ENCODE assay signal across 1 cellular context in the genomic region with DNA sequence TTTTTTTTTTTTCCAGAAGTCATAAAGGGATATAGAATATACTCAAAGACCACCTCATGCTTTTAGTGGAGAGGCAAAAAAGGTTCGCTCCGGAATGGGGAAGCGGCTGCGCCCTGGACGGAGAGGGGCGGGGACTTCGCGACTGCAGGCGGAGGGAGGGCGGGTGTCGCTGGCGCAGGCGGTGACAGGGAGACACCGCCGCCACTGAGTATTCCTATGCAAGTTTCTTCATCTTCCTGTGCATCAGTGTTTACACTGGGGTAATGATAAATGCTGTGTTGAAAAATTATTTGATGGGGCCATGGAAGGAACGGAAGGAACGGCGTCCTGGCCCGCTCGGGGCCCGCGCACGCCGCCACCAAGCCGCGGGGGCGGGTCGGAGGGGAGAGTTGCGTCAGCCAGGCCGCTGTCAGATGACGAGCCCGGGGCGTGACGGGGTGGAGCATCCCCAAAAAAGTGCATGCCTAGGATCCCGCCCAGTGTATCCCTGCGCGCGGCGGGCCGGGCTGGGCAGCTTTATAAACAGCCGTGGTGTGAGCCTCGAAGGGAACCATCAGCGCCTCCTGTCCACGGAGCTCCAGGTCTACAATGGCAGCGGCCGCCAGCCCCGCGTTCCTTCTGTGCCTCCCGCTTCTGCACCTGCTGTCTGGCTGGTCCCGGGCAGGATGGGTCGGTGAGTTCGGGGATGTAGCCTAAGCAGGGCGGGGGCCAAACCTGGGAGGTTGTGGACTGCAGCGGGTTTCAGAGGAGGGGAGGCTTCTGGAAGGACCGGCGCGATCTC.
TF ChIP-seq lines count a peak whose summit lies in the region.

A gene with protein sequence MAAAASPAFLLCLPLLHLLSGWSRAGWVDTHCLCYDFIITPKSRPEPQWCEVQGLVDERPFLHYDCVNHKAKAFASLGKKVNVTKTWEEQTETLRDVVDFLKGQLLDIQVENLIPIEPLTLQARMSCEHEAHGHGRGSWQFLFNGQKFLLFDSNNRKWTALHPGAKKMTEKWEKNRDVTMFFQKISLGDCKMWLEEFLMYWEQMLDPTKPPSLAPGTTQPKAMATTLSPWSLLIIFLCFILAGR (plus strand): TSS at position 482 of the 781 bp plus-strand sequence. CDS start 107 bp downstream, at position 589.

TF ChIP-seq in GM12878, 131 proteins besides CTCF, POLR2A, EP300 and RAD21:
- TF ChIP-seq, protein P1, sequence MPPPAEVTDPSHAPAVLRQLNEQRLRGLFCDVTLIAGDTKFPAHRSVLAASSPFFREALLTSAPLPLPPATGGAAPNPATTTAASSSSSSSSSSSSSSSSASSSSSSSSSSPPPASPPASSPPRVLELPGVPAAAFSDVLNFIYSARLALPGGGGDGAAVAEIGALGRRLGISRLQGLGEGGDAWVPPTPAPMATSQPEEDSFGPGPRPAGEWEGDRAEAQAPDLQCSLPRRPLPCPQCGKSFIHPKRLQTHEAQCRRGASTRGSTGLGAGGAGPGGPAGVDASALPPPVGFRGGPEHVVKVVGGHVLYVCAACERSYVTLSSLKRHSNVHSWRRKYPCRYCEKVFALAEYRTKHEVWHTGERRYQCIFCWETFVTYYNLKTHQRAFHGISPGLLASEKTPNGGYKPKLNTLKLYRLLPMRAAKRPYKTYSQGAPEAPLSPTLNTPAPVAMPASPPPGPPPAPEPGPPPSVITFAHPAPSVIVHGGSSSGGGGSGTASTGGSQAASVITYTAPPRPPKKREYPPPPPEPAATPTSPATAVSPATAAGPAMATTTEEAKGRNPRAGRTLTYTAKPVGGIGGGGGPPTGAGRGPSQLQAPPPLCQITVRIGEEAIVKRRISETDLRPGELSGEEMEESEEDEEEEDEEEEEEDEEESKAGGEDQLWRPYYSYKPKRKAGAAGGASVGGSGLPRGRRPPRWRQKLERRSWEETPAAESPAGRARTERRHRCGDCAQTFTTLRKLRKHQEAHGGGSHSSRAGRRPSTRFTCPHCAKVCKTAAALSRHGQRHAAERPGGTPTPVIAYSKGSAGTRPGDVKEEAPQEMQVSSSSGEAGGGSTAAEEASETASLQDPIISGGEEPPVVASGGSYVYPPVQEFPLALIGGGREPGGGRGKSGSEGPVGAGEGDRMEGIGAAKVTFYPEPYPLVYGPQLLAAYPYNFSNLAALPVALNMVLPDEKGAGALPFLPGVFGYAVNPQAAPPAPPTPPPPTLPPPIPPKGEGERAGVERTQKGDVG (CRISPR knock-in tag; IDR thresholded peaks at IDR 0.05) = no peak
- TF ChIP-seq TAF1 (IDR thresholded peaks at IDR 0.05; ENCODE audit: borderline replicate concordance, low read depth, low read length) = no peak
- TF ChIP-seq MEF2A (IDR thresholded peaks at IDR 0.05; ENCODE audit: insufficient read depth, low read depth, low read length) = no peak
- no peak for TF ChIP-seq NBN (IDR thresholded peaks at IDR 0.05)
- no peak for TF ChIP-seq ZNF207 (IDR thresholded peaks at IDR 0.05; ENCODE audit: borderline replicate concordance)
- TF ChIP-seq RB1 (IDR thresholded peaks at IDR 0.05; ENCODE audit: borderline replicate concordance) = no peak
- no peak for TF ChIP-seq SUPT20H (IDR thresholded peaks at IDR 0.05; ENCODE audit: borderline replicate concordance, control insufficient read depth, low read depth, low read length)
- TF ChIP-seq RAD51 (IDR thresholded peaks at IDR 0.05) = no peak
- 0 out of 2 replicates have a peak, but pooled peaks have one; percentile 16 for TF ChIP-seq CREM (IDR thresholded peaks at IDR 0.05; ENCODE audit: low read depth)
- TF ChIP-seq TCF7 (IDR thresholded peaks at IDR 0.05; ENCODE audit: borderline replicate concordance) = no peak
- TF ChIP-seq EGR1 (IDR thresholded peaks at IDR 0.05; ENCODE audit: borderline replicate concordance in 1 of 2, low read depth in 2 of 2, low read length in 2 of 2) = peak in 1 of 2 experiments; percentile 64; a peak in 1 of 3 replicates
- TF ChIP-seq, protein P2, sequence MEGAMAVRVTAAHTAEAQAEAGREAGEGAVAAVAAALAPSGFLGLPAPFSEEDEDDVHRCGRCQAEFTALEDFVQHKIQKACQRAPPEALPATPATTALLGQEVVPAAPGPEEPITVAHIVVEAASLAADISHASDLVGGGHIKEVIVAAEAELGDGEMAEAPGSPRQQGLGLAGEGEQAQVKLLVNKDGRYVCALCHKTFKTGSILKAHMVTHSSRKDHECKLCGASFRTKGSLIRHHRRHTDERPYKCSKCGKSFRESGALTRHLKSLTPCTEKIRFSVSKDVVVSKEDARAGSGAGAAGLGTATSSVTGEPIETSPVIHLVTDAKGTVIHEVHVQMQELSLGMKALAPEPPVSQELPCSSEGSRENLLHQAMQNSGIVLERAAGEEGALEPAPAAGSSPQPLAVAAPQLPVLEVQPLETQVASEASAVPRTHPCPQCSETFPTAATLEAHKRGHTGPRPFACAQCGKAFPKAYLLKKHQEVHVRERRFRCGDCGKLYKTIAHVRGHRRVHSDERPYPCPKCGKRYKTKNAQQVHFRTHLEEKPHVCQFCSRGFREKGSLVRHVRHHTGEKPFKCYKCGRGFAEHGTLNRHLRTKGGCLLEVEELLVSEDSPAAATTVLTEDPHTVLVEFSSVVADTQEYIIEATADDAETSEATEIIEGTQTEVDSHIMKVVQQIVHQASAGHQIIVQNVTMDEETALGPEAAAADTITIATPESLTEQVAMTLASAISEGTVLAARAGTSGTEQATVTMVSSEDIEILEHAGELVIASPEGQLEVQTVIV (IDR thresholded peaks at IDR 0.05; ENCODE audit: borderline replicate concordance, partially characterized antibody) = no peak
- TF ChIP-seq BRCA1 (IDR thresholded peaks at IDR 0.05; ENCODE audit: low read depth, low read length) = no peak
- 0 out of 2 replicates have a peak, but pooled peaks have one; percentile 6 for TF ChIP-seq SPI1 (IDR thresholded peaks at IDR 0.05; ENCODE audit: borderline replicate concordance, insufficient read depth, low read depth, low read length)
- TF ChIP-seq CREB1 (IDR thresholded peaks at IDR 0.05; ENCODE audit: low read depth) = peak; percentile 52; the same call in 1 of the 2 replicates
- TF ChIP-seq, protein P3, sequence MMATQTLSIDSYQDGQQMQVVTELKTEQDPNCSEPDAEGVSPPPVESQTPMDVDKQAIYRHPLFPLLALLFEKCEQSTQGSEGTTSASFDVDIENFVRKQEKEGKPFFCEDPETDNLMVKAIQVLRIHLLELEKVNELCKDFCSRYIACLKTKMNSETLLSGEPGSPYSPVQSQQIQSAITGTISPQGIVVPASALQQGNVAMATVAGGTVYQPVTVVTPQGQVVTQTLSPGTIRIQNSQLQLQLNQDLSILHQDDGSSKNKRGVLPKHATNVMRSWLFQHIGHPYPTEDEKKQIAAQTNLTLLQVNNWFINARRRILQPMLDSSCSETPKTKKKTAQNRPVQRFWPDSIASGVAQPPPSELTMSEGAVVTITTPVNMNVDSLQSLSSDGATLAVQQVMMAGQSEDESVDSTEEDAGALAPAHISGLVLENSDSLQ (IDR thresholded peaks at IDR 0.05) = peak; percentile 71
- TF ChIP-seq, protein P4, sequence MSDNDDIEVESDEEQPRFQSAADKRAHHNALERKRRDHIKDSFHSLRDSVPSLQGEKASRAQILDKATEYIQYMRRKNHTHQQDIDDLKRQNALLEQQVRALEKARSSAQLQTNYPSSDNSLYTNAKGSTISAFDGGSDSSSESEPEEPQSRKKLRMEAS (IDR thresholded peaks at IDR 0.05; ENCODE audit: low read depth, low read length) = no peak
- TF ChIP-seq, protein P5, sequence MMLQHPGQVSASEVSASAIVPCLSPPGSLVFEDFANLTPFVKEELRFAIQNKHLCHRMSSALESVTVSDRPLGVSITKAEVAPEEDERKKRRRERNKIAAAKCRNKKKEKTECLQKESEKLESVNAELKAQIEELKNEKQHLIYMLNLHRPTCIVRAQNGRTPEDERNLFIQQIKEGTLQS (IDR thresholded peaks at IDR 0.05; ENCODE audit: borderline replicate concordance, extremely low read depth, low read depth, low read length) = no peak
- TF ChIP-seq ETV6 (conservative IDR thresholded peaks at IDR 0.05 in 1 of 2, IDR thresholded peaks at IDR 0.05 in 1 of 2; ENCODE audit: borderline replicate concordance in 1 of 2, low read depth in 1 of 2) = no peak
- TF ChIP-seq, protein P6, sequence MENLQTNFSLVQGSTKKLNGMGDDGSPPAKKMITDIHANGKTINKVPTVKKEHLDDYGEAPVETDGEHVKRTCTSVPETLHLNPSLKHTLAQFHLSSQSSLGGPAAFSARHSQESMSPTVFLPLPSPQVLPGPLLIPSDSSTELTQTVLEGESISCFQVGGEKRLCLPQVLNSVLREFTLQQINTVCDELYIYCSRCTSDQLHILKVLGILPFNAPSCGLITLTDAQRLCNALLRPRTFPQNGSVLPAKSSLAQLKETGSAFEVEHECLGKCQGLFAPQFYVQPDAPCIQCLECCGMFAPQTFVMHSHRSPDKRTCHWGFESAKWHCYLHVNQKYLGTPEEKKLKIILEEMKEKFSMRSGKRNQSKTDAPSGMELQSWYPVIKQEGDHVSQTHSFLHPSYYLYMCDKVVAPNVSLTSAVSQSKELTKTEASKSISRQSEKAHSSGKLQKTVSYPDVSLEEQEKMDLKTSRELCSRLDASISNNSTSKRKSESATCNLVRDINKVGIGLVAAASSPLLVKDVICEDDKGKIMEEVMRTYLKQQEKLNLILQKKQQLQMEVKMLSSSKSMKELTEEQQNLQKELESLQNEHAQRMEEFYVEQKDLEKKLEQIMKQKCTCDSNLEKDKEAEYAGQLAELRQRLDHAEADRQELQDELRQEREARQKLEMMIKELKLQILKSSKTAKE (IDR thresholded peaks at IDR 0.05; ENCODE audit: low read depth, poor library complexity, severe bottlenecking) = no peak
- 0 out of 4 replicates have a peak, but pooled peaks of 1 of the 2 experiments have one; percentile 6 for TF ChIP-seq BHLHE40 (IDR thresholded peaks at IDR 0.05; ENCODE audit: borderline replicate concordance in 1 of 2, low read depth in 2 of 2, low read length in 1 of 2)
- no peak for TF ChIP-seq ZNF24 (IDR thresholded peaks at IDR 0.05)
- TF ChIP-seq ZNF622 (IDR thresholded peaks at IDR 0.05) = no peak
- no peak for TF ChIP-seq ZSCAN29 (IDR thresholded peaks at IDR 0.05)
- 0 out of 2 replicates have a peak, but pooled peaks have one; percentile 4 for TF ChIP-seq NRF1 (conservative IDR thresholded peaks at IDR 0.05; ENCODE audit: low read depth, low read length)
TF ChIP-seq in GM12878: peak in this region for 7.
